8 cellular contexts compared by ENCODE assay signal in the genomic region with DNA sequence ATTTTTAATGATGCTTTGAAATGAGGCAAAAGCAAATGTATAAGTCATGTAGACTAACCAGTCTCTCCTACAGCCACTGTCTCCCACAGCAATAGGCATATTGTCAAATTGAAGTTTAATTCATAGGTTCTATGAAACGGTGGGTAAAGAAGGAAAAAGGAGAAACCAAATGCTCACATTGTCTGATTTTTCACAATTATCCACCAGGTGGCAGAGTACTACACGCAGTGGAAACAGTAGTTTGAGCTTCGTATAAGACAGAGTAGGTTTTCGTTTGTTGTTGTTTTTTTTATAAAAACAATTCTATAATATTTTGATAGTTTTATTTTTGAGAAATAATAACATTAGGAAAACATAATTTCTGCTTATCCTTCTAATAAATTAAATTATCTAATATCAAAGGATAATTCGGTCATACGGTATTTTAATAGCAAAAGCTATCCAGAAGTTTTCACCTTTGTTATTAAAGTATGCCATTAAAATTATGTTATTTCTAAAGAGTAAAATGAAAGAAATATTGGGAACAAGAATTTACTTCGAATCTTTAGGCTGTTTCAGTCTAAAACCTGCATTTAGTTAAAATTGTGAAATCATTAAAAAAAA. TPM values are rescaled to one million over a fixed set of nuclear protein-coding genes. Genes with fewer than 3 reads are reported as not detected.
A peak's percentile ranks its signal among the peaks of the same experiment; 100 is the strongest.
DNase-seq lines count a peak whose midpoint lies in the region; ATAC-seq, FAIRE-seq and TF ChIP-seq lines count a peak whose summit lies in the region.

No MANE protein-coding gene starts in this region.

- H3K4me1 ChIP-seq in breast epithelium = no peaks in the 10 kb centered on the region

- no peak overlapping the region for H3K27ac ChIP-seq in breast epithelium

- H3K27me3 ChIP-seq in breast epithelium = peaks cover 0 to 12% of the 10 kb centered on the region in 2 donors

- ATAC-seq in HG03520 (IDR thresholded peaks at IDR 0.05; ENCODE audit: unreplicated experiment) (peak; percentile 59), GM21737 (IDR thresholded peaks at IDR 0.05; ENCODE audit: unreplicated experiment) (no peak)

- no peaks in the 10 kb centered on the region for H3K9me3 ChIP-seq in breast epithelium

- H3K4me3 ChIP-seq in breast epithelium = no peak overlapping the region
- H3K4me3 ChIP-seq in lower leg skin (ENCODE audit: low read depth, poor library complexity, severe bottlenecking) = no peak overlapping the region

- peak; percentile 80 for FAIRE-seq in D721Med (lab: Jason Lieb, UNC)
- FAIRE-seq in GM19239 (lab: Jason Lieb, UNC) = peak; percentile 86

- intact Hi-C loops in breast epithelium (cut with DNase I; ENCODE audit: low total_unique reads) (no loop called here), lower leg skin (cut with DNase I; ENCODE audit: low total_unique reads) (no loop called here)

- DNase-seq in D721Med (ENCODE audit: insufficient read length, low spot score) (no peak), GM19239 (ENCODE audit: insufficient read length, low spot score) (no peak), NCI-H748 (lab: John Stamatoyannopoulos, UW; ENCODE audit: unreplicated experiment) (peak; percentile 75), breast epithelium (ENCODE audit: low spot score in 2 of 2) (no peak), lung microvascular endothelial cell (ENCODE audit: low read depth in 2 of 2) (peak; percentile 53 to 66), lower leg skin (ENCODE audit: low spot score in 2 of 2) (no peak)

- 27 to 28% methylated on average over 7 of the region's 7 CpGs for WGBS in lower leg skin, 2 donors

- no peak for TF ChIP-seq POLR2A in breast epithelium (IDR thresholded peaks at IDR 0.05)
- no peak for TF ChIP-seq POLR2A in lower leg skin (IDR thresholded peaks at IDR 0.05)

- TF ChIP-seq CTCF in D721Med (IDR thresholded peaks at IDR 0.05; ENCODE audit: insufficient read depth, missing control alignments) = peak; percentile 83
- peak in 2 of 3 donors; percentile 32 to 61 for TF ChIP-seq CTCF in breast epithelium (IDR thresholded peaks at IDR 0.05)
- TF ChIP-seq CTCF in lower leg skin (IDR thresholded peaks at IDR 0.05) = no peak

- no peaks in the 10 kb centered on the region for H3K36me3 ChIP-seq in breast epithelium

RNA-seq across cellular contexts. Expression of a gene that starts 39.1 kb away (rescaled TPM):
- total RNA-seq in breast epithelium (10 to 100 TPM; 15.5 to 17.9 (median 16.1) TPM), lung microvascular endothelial cell (9.8 and 10.1 TPM in 2 replicates), lower leg skin (10 to 100 TPM in 2 of 4 donors, 1 to 10 TPM in 2; 6.5 to 10.8 (median 8.7) TPM)

RNA-seq across cellular contexts. Expression of a gene that starts 39.2 kb away (rescaled TPM):
- 10 to 100 TPM; 17.8 to 40.1 (median 38.0) TPM for total RNA-seq in breast epithelium
- total RNA-seq in lung microvascular endothelial cell = 13.1 and 25.5 TPM in 2 replicates
- 10 to 100 TPM; 12.1 to 25.7 (median 21.3) TPM for total RNA-seq in lower leg skin

Comparison
In these comparisons a context has a peak if more than half of its experiments do, and no peak if none do; other contexts are left out.
1. DNase-seq: peak in NCI-H748 (single experiment) and lung microvascular endothelial cell (2 of 2); none in D721Med (single experiment), GM19239 (single experiment), breast epithelium (0 of 2) and lower leg skin (0 of 2).
2. CTCF ChIP-seq: peak in D721Med (single experiment) and breast epithelium (2 of 3); none in lower leg skin (0 of 3).